In the genomic region with DNA sequence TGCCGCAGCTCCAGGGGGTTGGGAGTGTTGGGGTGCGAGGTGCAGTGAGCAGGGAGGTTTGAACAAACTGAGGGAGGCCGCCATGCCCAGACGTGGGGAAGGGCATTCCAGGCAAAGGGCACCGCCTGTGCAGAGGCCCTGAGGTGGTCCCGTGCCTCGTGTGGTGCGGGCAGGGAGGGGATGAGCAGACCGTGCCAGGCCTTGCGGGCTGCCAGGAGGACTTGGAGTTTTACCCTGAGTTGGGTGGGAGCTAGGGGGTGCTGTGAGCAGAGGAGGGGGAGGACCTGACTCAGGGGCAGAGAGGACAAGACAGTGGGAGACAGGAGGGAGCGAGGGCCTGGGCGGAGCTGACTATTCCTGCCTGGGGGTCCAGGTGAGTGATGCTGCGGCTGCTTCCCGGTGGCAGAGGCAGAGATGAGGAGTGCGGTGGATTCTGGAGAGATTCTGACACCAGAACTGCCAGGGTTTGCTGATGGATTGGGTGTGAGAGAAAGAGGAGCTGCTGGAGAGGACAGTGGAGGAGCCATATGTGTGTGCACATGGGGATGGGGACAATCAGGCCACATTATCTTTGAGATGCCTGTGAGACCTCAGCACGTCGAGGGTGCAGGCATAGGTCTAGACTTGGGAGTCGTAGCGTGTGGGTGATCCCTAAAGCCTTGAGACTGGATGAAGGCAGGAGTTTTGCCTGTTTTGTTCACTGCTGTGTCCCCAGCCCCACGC, we compare ENCODE assay signal across 23 cellular contexts. TPM values are rescaled to one million over a fixed set of nuclear protein-coding genes. Genes with fewer than 3 reads are reported as not detected.
A peak's percentile ranks its signal among the peaks of the same experiment; 100 is the strongest.
DNase-seq lines count a peak whose midpoint lies in the region; ATAC-seq, FAIRE-seq and TF ChIP-seq lines count a peak whose summit lies in the region.
"Had no signal": no experiment of that assay in that cellular context is flagged by ENCODE, and none has a peak within 500 bp of the region (broad histone marks: within the 10 kb centered on the region; RNA-seq: fewer than 3 reads in every experiment).

No MANE protein-coding gene starts in this region.

- no peaks in the 10 kb centered on the region for H3K27me3 Mint-ChIP-seq in CD4-positive, alpha-beta T cell
- H3K27me3 Mint-ChIP-seq in activated naive CD8-positive, alpha-beta T cell treated with anti-CD3 and anti-CD28 coated beads, Interleukin-2, amount 10 ng/mL, durations not matched to agents 7 days and 5 days, result no peaks in the 10 kb centered on the region
- no peaks in the 10 kb centered on the region for H3K27me3 Mint-ChIP-seq in naive thymus-derived CD8-positive, alpha-beta T cell
- H3K27me3 Mint-ChIP-seq: T-cell had no signal

- ATAC-seq in CD4-positive, alpha-beta T cell (ENCODE audit: poor library complexity), result no peak
- no peak for ATAC-seq in activated naive CD8-positive, alpha-beta T cell treated with anti-CD3 and anti-CD28 coated beads, Interleukin-2, amount 10 ng/mL, durations not matched to agents 7 days and 5 days (ENCODE audit: low read depth)
- ATAC-seq in naive thymus-derived CD8-positive, alpha-beta T cell, result no peak
- ATAC-seq: stimulated activated memory B cell treated with anti-CD40 and anti-IgM and Interleukin-4, amounts not matched to agents 10 μg/mL and 1 μg/mL and 100 μg/mL, for 72 hours; T-cell had no signal

- no peak overlapping the region for H3K4me3 ChIP-seq in BLaER1
- H3K4me3 ChIP-seq in kidney (ENCODE audit: low read length in 2 of 2), result no peak overlapping the region
- H3K4me3 ChIP-seq: cardiac muscle cell, thoracic aorta had no signal

- H3K9ac ChIP-seq in BLaER1, result no peak overlapping the region
- H3K9ac ChIP-seq in kidney (ENCODE audit: low read length in 2 of 2), result no peak overlapping the region
- H3K9ac ChIP-seq: KMS-11 had no signal

- DNase-seq in CD4-positive, alpha-beta T cell, result peak in 1 of 10 experiments; percentile 27
- no peak for DNase-seq in activated naive CD8-positive, alpha-beta T cell treated with anti-CD3 and anti-CD28 coated beads, Interleukin-2, amount 10 ng/mL, durations not matched to agents 7 days and 5 days
- DNase-seq in naive thymus-derived CD8-positive, alpha-beta T cell, result no peak
- DNase-seq in kidney, result no peak
- no peak for DNase-seq in HPDE6-E6E7 (ENCODE audit: extremely low spot score)
- DNase-seq in activated naive CD4-positive, alpha-beta T cell treated with anti-CD3 and anti-CD28 coated beads, Interleukin-2, amount 50 U/mL, for 16 hours, result no peak
- DNase-seq: amniotic stem cell, COR-L47, DND-41, foreskin fibroblast, GOT3, mammary epithelial cell, NCI-H187 treated with DMSO at 0.1 percent for 48 hours, NCI-H2227 treated with DMSO at 0.1 percent for 48 hours, T-cell, WERI-Rb-1 had no signal

- no peaks in the 10 kb centered on the region for H3K9me3 ChIP-seq in BLaER1
- no peaks in the 10 kb centered on the region for H3K9me3 ChIP-seq in CD4-positive, alpha-beta T cell (ENCODE audit: control insufficient read depth, low read length)
- no peaks in the 10 kb centered on the region for H3K9me3 ChIP-seq in kidney (ENCODE audit: control insufficient read depth in 1 of 2, low read length in 2 of 2)
- H3K9me3 ChIP-seq: thoracic aorta had no signal

- H4K20me1 ChIP-seq in BLaER1, result peaks cover 12% of the 10 kb centered on the region; the same call in 1 of the 2 replicates

- H3K4me1 ChIP-seq in BLaER1 (peaks cover 45% of the 10 kb centered on the region), kidney (ENCODE audit: control insufficient read depth in 1 of 2, insufficient read depth in 1 of 2, low read depth in 1 of 2, low read length in 2 of 2) (no peaks in the 10 kb centered on the region)

- POLR2A ChIA-PET in CD4-positive, alpha-beta T cell (lab: Charles Lee), result no interaction called here
- POLR2A ChIA-PET in activated naive CD8-positive, alpha-beta T cell treated with anti-CD3 and anti-CD28 coated beads, Interleukin-2, amount 10 ng/mL, durations not matched to agents 7 days and 5 days (lab: Charles Lee), result no interaction called here
- POLR2A ChIA-PET in naive thymus-derived CD8-positive, alpha-beta T cell (lab: Charles Lee), result interaction anchor here (11.6 kb wide), 1 partner anchor 24 kb away, joined by 159 read pairs; a partner anchor contains a TSS

- peak overlapping the region; percentile 68 for H3K27ac Mint-ChIP-seq in CD4-positive, alpha-beta T cell
- H3K27ac Mint-ChIP-seq in activated naive CD8-positive, alpha-beta T cell treated with anti-CD3 and anti-CD28 coated beads, Interleukin-2, amount 10 ng/mL, durations not matched to agents 7 days and 5 days, result peak overlapping the region; percentile 51
- H3K27ac Mint-ChIP-seq in naive thymus-derived CD8-positive, alpha-beta T cell, result peak overlapping the region in 8 of 10 donors; percentile 31 to 81 (median 70)
- H3K27ac Mint-ChIP-seq: stimulated activated memory B cell treated with anti-CD40 and anti-IgM and Interleukin-4, amounts not matched to agents 10 μg/mL and 1 μg/mL and 100 μg/mL, for 72 hours had no signal

- H3K27me3 ChIP-seq in BLaER1, result no peaks in the 10 kb centered on the region
- no peaks in the 10 kb centered on the region for H3K27me3 ChIP-seq in CD4-positive, alpha-beta T cell (ENCODE audit: control insufficient read depth, insufficient read depth, low read length)
- H3K27me3 ChIP-seq: cardiac muscle cell had no signal

- intact Hi-C loops in CD4-positive, alpha-beta T cell (cut with DNase I, micrococcal nuclease), result no loop called here
- intact Hi-C loops in kidney (cut with DNase I), result no loop called here

- H3K36me3 Mint-ChIP-seq in CD4-positive, alpha-beta T cell (ENCODE audit: low read depth), result peaks cover 84% of the 10 kb centered on the region
- peaks cover 26% of the 10 kb centered on the region for H3K36me3 Mint-ChIP-seq in activated naive CD8-positive, alpha-beta T cell treated with anti-CD3 and anti-CD28 coated beads, Interleukin-2, amount 10 ng/mL, durations not matched to agents 7 days and 5 days
- H3K36me3 Mint-ChIP-seq in naive thymus-derived CD8-positive, alpha-beta T cell, result peaks cover 0 to 76% (median 9%) of the 10 kb centered on the region in 3 donors
- H3K36me3 Mint-ChIP-seq: stimulated activated memory B cell treated with anti-CD40 and anti-IgM and Interleukin-4, amounts not matched to agents 10 μg/mL and 1 μg/mL and 100 μg/mL, for 72 hours had no signal

- no peak for FAIRE-seq in kidney (lab: Jason Lieb, UNC)
- FAIRE-seq: keratinocyte had no signal

- H3K36me3 ChIP-seq in BLaER1 (peaks cover 100% of the 10 kb centered on the region), kidney (ENCODE audit: control insufficient read depth in 1 of 2, insufficient read depth in 2 of 2, low read length in 2 of 2) (no peaks in the 10 kb centered on the region)
- H3K36me3 ChIP-seq: cardiac muscle cell, thoracic aorta, WERI-Rb-1 had no signal

- H3K4me2 ChIP-seq in BLaER1, result no peak overlapping the region
- H3K4me2 ChIP-seq: KMS-11 had no signal

- peak overlapping the region; percentile 28 for H3K27ac ChIP-seq in BLaER1
- H3K27ac ChIP-seq in CD4-positive, alpha-beta T cell (ENCODE audit: low read depth, low read length), result no peak overlapping the region
- H3K27ac ChIP-seq in kidney (ENCODE audit: low read depth in 2 of 2, low read length in 2 of 2), result no peak overlapping the region
- H3K27ac ChIP-seq: cardiac muscle cell, epithelial cell of prostate, KMS-11, thoracic aorta, WERI-Rb-1 had no signal

- H3K4me1 Mint-ChIP-seq in CD4-positive, alpha-beta T cell (ENCODE audit: low read depth), result peaks cover 37% of the 10 kb centered on the region
- H3K4me1 Mint-ChIP-seq in activated naive CD8-positive, alpha-beta T cell treated with anti-CD3 and anti-CD28 coated beads, Interleukin-2, amount 10 ng/mL, durations not matched to agents 7 days and 5 days, result peaks cover 24% of the 10 kb centered on the region
- peaks cover 19 to 44% (median 36%) of the 10 kb centered on the region in 4 donors for H3K4me1 Mint-ChIP-seq in naive thymus-derived CD8-positive, alpha-beta T cell

- TF ChIP-seq CTCF in CD4-positive, alpha-beta T cell (IDR thresholded peaks at IDR 0.05), result no peak
- TF ChIP-seq CTCF in kidney (IDR thresholded peaks at IDR 0.05; ENCODE audit: borderline replicate concordance, extremely low read depth, insufficient read depth), result no peak

- CTCF ChIA-PET in CD4-positive, alpha-beta T cell (lab: Charles Lee), result no interaction called here

- no peaks in the 10 kb centered on the region for H3K9me3 Mint-ChIP-seq in CD4-positive, alpha-beta T cell
- no peaks in the 10 kb centered on the region for H3K9me3 Mint-ChIP-seq in activated naive CD8-positive, alpha-beta T cell treated with anti-CD3 and anti-CD28 coated beads, Interleukin-2, amount 10 ng/mL, durations not matched to agents 7 days and 5 days
- H3K9me3 Mint-ChIP-seq in naive thymus-derived CD8-positive, alpha-beta T cell, result no peaks in the 10 kb centered on the region
- H3K9me3 Mint-ChIP-seq: stimulated activated memory B cell treated with anti-CD40 and anti-IgM and Interleukin-4, amounts not matched to agents 10 μg/mL and 1 μg/mL and 100 μg/mL, for 72 hours; T-cell had no signal

- peak overlapping the region; percentile 66 for H3K4me3 Mint-ChIP-seq in CD4-positive, alpha-beta T cell
- no peak overlapping the region for H3K4me3 Mint-ChIP-seq in activated naive CD8-positive, alpha-beta T cell treated with anti-CD3 and anti-CD28 coated beads, Interleukin-2, amount 10 ng/mL, durations not matched to agents 7 days and 5 days
- H3K4me3 Mint-ChIP-seq in naive thymus-derived CD8-positive, alpha-beta T cell, result no peak overlapping the region
- H3K4me3 Mint-ChIP-seq: stimulated activated memory B cell treated with anti-CD40 and anti-IgM and Interleukin-4, amounts not matched to agents 10 μg/mL and 1 μg/mL and 100 μg/mL, for 72 hours; T-cell had no signal

RNA-seq across cellular contexts. Expression of a gene that starts 23.4 kb away (rescaled TPM):
- total RNA-seq in CD4-positive, alpha-beta T cell, result 100 to 1,000 TPM; 440 to 470 TPM
- total RNA-seq in activated naive CD8-positive, alpha-beta T cell treated with anti-CD3 and anti-CD28 coated beads, Interleukin-2, amount 10 ng/mL, durations not matched to agents 7 days and 5 days, result 100 to 1,000 TPM; 350 to 367 TPM
- 100 to 1,000 TPM; 490 to 503 TPM for total RNA-seq in naive thymus-derived CD8-positive, alpha-beta T cell
- 100 to 1,000 TPM; 131 to 168 (median 149) TPM for polyA plus RNA-seq in naive thymus-derived CD8-positive, alpha-beta T cell
- 15.0 TPM for total RNA-seq in kidney
- polyA plus RNA-seq in kidney (ENCODE audit: insufficient read depth, low read depth, low replicate concordance), result 0.37 TPM

Comparison
In these comparisons a context has a peak if more than half of its experiments do, and no peak if none do; other contexts are left out.
1. RNA of a gene that starts 23.4 kb away (total RNA-seq): 490 to 503 TPM in naive thymus-derived CD8-positive, alpha-beta T cell, 440 to 470 TPM in CD4-positive, alpha-beta T cell and 350 to 367 TPM in activated naive CD8-positive, alpha-beta T cell treated with anti-CD3 and anti-CD28 coated beads, Interleukin-2, amount 10 ng/mL, durations not matched to agents 7 days and 5 days; 15.0 TPM in kidney (single experiment); every median in the first group is over 10 times any median in the second.
2. Peak in every context shown above with its lines, with median percentiles within 50 percentile points of each other: H3K27ac Mint-ChIP-seq.